In genomic region chr19:29855771-29856510, GRCh38 we compare ENCODE assay signal across 13 cellular contexts. TPM values are rescaled to one million over a fixed set of nuclear protein-coding genes. Genes with fewer than 3 reads are reported as not detected.
DNase-seq lines count a peak whose midpoint lies in the region; ATAC-seq, FAIRE-seq and TF ChIP-seq lines count a peak whose summit lies in the region.
"Had no signal": no experiment of that assay in that cellular context is flagged by ENCODE, and none has a peak within 500 bp of the region (broad histone marks: within the 10 kb centered on the region; RNA-seq: fewer than 3 reads in every experiment).

No MANE protein-coding gene starts in this region.

- H3K9me2 ChIP-seq in GM23338 (ENCODE audit: insufficient read depth), result no peaks in the 10 kb centered on the region

- peaks cover 7% of the 10 kb centered on the region for H3K4me1 Mint-ChIP-seq in GM23338
- peaks cover 10% of the 10 kb centered on the region for H3K4me1 Mint-ChIP-seq in nephron

- H3K9me3 Mint-ChIP-seq in GM23338 (no peaks in the 10 kb centered on the region), nephron (no peaks in the 10 kb centered on the region)

- H3K4me2 ChIP-seq in GM23338, result no peak overlapping the region
- no peak overlapping the region for H3K4me2 ChIP-seq in K562 (ENCODE audit: insufficient read depth, low read length)

- intact Hi-C loops in K562 (cut with micrococcal nuclease), result no loop called here

- POLR2A ChIA-PET in K562 (lab: Yijun Ruan, JAX), result no interaction called here

- no peaks in the 10 kb centered on the region for H3K79me2 ChIP-seq in GM23338 (replicated peaks; ENCODE audit: insufficient read depth)
- no peaks in the 10 kb centered on the region for H3K79me2 ChIP-seq in K562 (ENCODE audit: control insufficient read depth, insufficient read depth, low read length)

- H2AFZ ChIP-seq in GM23338 (peak overlapping the region; percentile 58), K562 (ENCODE audit: low read depth, low read length) (peak overlapping the region; percentile 58; the same call in 1 of the 2 replicates)
- H2AFZ ChIP-seq: GM23248 had no signal

- TF ChIP-seq POLR2A in K562 (conservative IDR thresholded peaks at IDR 0.05), result no peak

- TF ChIP-seq CTCF in GM23338 (conservative IDR thresholded peaks at IDR 0.05; ENCODE audit: low read depth in 2 of 2) (no peak), K562 (IDR thresholded peaks at IDR 0.05 in 2 of 3, conservative IDR thresholded peaks at IDR 0.05 in 1 of 3; ENCODE audit: insufficient read depth in 2 of 3, low read depth in 1 of 3, low read length in 3 of 3) (no peak), nephron (IDR thresholded peaks at IDR 0.05; ENCODE audit: unreplicated experiment in 3 of 3) (no peak)

- H3F3A ChIP-seq in GM23338 (replicated peaks; ENCODE audit: low read depth), result no peaks in the 10 kb centered on the region

- in situ Hi-C loops in K562 (cut with MboI), result loop anchor here (10.0 kb wide), 1 partner anchor 789 kb away; no protein-coding TSS in a partner anchor

- H3K27ac Mint-ChIP-seq in GM23338 (no peak overlapping the region), nephron (peak overlapping the region in 2 of 3 experiments; percentile 61 to 63)

- FAIRE-seq in K562 (lab: Jason Lieb, UNC), result no peak

- TF ChIP-seq EP300 in K562 (IDR thresholded peaks at IDR 0.05; ENCODE audit: low read length), result no peak

- ATAC-seq in GM23338 (no peak), K562 (no peak), HG02642 (IDR thresholded peaks at IDR 0.05; ENCODE audit: poor library complexity, unreplicated experiment) (no peak), HG03342 (IDR thresholded peaks at IDR 0.05; ENCODE audit: unreplicated experiment) (no peak)

- H3K4me3 Mint-ChIP-seq in GM23338, result no peak overlapping the region
- H3K4me3 Mint-ChIP-seq in nephron, result no peak overlapping the region

- H3K9me1 ChIP-seq in K562 (ENCODE audit: control insufficient read depth, insufficient read depth, low read length), result no peaks in the 10 kb centered on the region

- no peaks in the 10 kb centered on the region for H3K36me3 ChIP-seq in GM23338 (ENCODE audit: insufficient read depth)
- H3K36me3 ChIP-seq in K562 (ENCODE audit: control insufficient read depth, insufficient read depth, low read length), result no peaks in the 10 kb centered on the region

- no peak overlapping the region for H3K9ac ChIP-seq in K562 (ENCODE audit: insufficient read depth in 1 of 2, low read depth in 2 of 2, low read length in 2 of 2)
- H3K9ac ChIP-seq: GM23248 had no signal

- DNase-seq in Ammon's horn (ENCODE audit: low spot score) (peak; percentile 21), GM23338 (ENCODE audit: low spot score) (no peak), K562 (ENCODE audit: extremely low read depth in 1 of 4, low spot score in 3 of 4) (no peak), dedifferentiated amniotic fluid mesenchymal stem cell (ENCODE audit: extremely low spot score) (no peak), NCI-H446 treated with DMSO at 0.1 percent for 48 hours (lab: John Stamatoyannopoulos, UW) (no peak)
- DNase-seq: GM23248, MM.1S, NCI-H1105, NCI-H187 had no signal

- BruUV-seq in K562 (replicated peaks; lab: Mats Ljungman, UMichigan), result no TSS peak

- peaks cover 17% of the 10 kb centered on the region for H3K27me3 Mint-ChIP-seq in GM23338 (ENCODE audit: insufficient read depth, low read depth, poor library complexity)
- H3K27me3 Mint-ChIP-seq in nephron (ENCODE audit: low read depth), result no peaks in the 10 kb centered on the region

- H3K27me3 ChIP-seq in GM23338 (ENCODE audit: insufficient read depth), result no peaks in the 10 kb centered on the region
- H3K27me3 ChIP-seq in K562 (ENCODE audit: control insufficient read depth in 2 of 2, insufficient read depth in 2 of 2, low read length in 2 of 2), result peaks cover 0 to 2% of the 10 kb centered on the region in 2 experiments; a peak in 1 of 5 replicates

- H3K36me3 Mint-ChIP-seq in GM23338 (ENCODE audit: low read depth), result no peaks in the 10 kb centered on the region
- H3K36me3 Mint-ChIP-seq in nephron (ENCODE audit: low read depth), result no peaks in the 10 kb centered on the region

- 62% methylated on average over 19 of the region's 20 CpGs for WGBS in K562 (ENCODE audit: insufficient coverage, low coverage, missing lambda C conversion rate)

- H3K9me3 ChIP-seq in K562 (replicated peaks; ENCODE audit: control insufficient read depth, insufficient read depth, low read depth, low read length), result no peaks in the 10 kb centered on the region

- H3K27ac ChIP-seq in GM23338 (ENCODE audit: low read depth) (no peak overlapping the region), K562 (ENCODE audit: extremely low read depth, low read depth, low read length) (no peak overlapping the region)
- H3K27ac ChIP-seq: C4-2B, GM23248 had no signal

- H4K20me1 ChIP-seq in GM23338 (replicated peaks; ENCODE audit: insufficient read depth), result no peaks in the 10 kb centered on the region
- H4K20me1 ChIP-seq in K562 (replicated peaks; ENCODE audit: control insufficient read depth, insufficient read depth, low read length), result no peaks in the 10 kb centered on the region

- TF ChIP-seq RAD21 in K562 (CRISPR knock-in tag; conservative IDR thresholded peaks at IDR 0.05 in 1 of 2, IDR thresholded peaks at IDR 0.05 in 1 of 2), result no peak

- CTCF ChIA-PET in K562 (lab: Yijun Ruan, JAX; ENCODE audit: low intra/inter-chr PET ratio), result no interaction called here

- H3K4me3 ChIP-seq in GM23338 (no peak overlapping the region), K562 (no peak overlapping the region)
- H3K4me3 ChIP-seq: GM23248 had no signal

- H3K4me1 ChIP-seq in GM23338 (ENCODE audit: insufficient read depth), result no peaks in the 10 kb centered on the region; the same call in 1 of the 2 replicates
- peaks cover 9 to 18% of the 10 kb centered on the region in 2 experiments for H3K4me1 ChIP-seq in K562 (replicated peaks in 1 of 2; ENCODE audit: control insufficient read depth in 2 of 2, insufficient read depth in 2 of 2, low read length in 2 of 2)

TF ChIP-seq in GM23338, 12 proteins besides CTCF, POLR2A, EP300 and RAD21 (continues in another document):
- TF ChIP-seq EZH2phosphoT487 (IDR thresholded peaks at IDR 0.05; ENCODE audit: unreplicated experiment) (no peak), CREB1 (CRISPR knock-in tag; IDR thresholded peaks at IDR 0.05; ENCODE audit: low read depth) (no peak), EZH2 (IDR thresholded peaks at IDR 0.05; ENCODE audit: low read depth, unreplicated experiment) (no peak), NANOG (IDR thresholded peaks at IDR 0.05; ENCODE audit: borderline replicate concordance) (no peak)

TF ChIP-seq in K562, 482 proteins besides CTCF, POLR2A, EP300 and RAD21:
- TF ChIP-seq ETV5 (CRISPR knock-in tag; IDR thresholded peaks at IDR 0.05; ENCODE audit: low read depth) (no peak), HCFC1 (IDR thresholded peaks at IDR 0.05; ENCODE audit: low read depth, low read length) (no peak), TRIM24 (IDR thresholded peaks at IDR 0.05) (no peak), KAT8 (IDR thresholded peaks at IDR 0.05; ENCODE audit: low read depth) (no peak), ARHGAP35 (IDR thresholded peaks at IDR 0.05; ENCODE audit: partially characterized antibody) (no peak), ZNF445 (CRISPR knock-in tag; IDR thresholded peaks at IDR 0.05; ENCODE audit: low read depth) (no peak), BACH1 (tag; IDR thresholded peaks at IDR 0.05) (no peak), TSC22D4 (tag; IDR thresholded peaks at IDR 0.05) (no peak), PPARD (CRISPR knock-in tag; IDR thresholded peaks at IDR 0.05) (no peak), MTA1 (IDR thresholded peaks at IDR 0.05; ENCODE audit: borderline replicate concordance) (no peak), PHB2 (IDR thresholded peaks at IDR 0.05; ENCODE audit: low read depth) (no peak), TAF15 (IDR thresholded peaks at IDR 0.05; ENCODE audit: low read depth, low read length) (no peak), TEAD2 (tag; IDR thresholded peaks at IDR 0.05) (no peak), SMAD1 (IDR thresholded peaks at IDR 0.05; ENCODE audit: low read depth, low read length, partially characterized antibody) (no peak), SMAD3 (CRISPR knock-in tag; conservative IDR thresholded peaks at IDR 0.05) (no peak), ZC3H8 (IDR thresholded peaks at IDR 0.05) (no peak), ZNF76 (CRISPR knock-in tag; IDR thresholded peaks at IDR 0.05; ENCODE audit: borderline replicate concordance) (no peak)

RNA-seq across cellular contexts. Expression of gene CCNE1, which starts 44.1 kb away (rescaled TPM):
- 38.3 and 52.8 TPM in 2 replicates for total RNA-seq in GM23338 (2014; rRNA removed; shearing (Covaris generic))
- 26.1 and 31.3 TPM in 2 replicates for polyA plus RNA-seq in GM23338 (2016; fragmentation: Nextera tagmentation; extraction: Ambion mirVana)
- 22.4 and 34.8 TPM in 2 replicates for total RNA-seq in K562 (2011; cell fraction: chromatin; rRNA removed; ENCODE audit: low replicate concordance)
- total RNA-seq in K562 (2011; cell fraction: nucleolus; rRNA removed), result 21.8 and 28.7 TPM in 2 replicates
- 21.8 and 24.6 TPM in 2 replicates for total RNA-seq in K562 (2011; cell fraction: nucleoplasm; rRNA removed)
- total RNA-seq in K562 (2014; rRNA removed), result 31.6 and 34.9 TPM in 2 replicates
- total RNA-seq in K562 (2014; rRNA removed; fragmentation: Illumina TruSeq; extraction: Trizol), result 31.0 and 31.1 TPM in 2 replicates
- 31.0 and 32.8 TPM in 2 replicates for total RNA-seq in K562 (2015; rRNA removed; fragmentation: Illumina TruSeq; extraction: Trizol)
- total RNA-seq in K562 (2021), result 31.8 and 34.9 TPM in 2 replicates
- 25.3 and 31.9 TPM in 2 replicates for polyA plus RNA-seq in K562 (2011; rRNA removed)
- polyA plus RNA-seq in K562 (2011; cell fraction: cytosol; rRNA removed), result 17.4 and 26.8 TPM in 2 replicates
- 31.1 and 34.7 TPM in 2 replicates for polyA plus RNA-seq in K562 (2011; cell fraction: nucleus; rRNA removed)
- 17.8 and 24.6 TPM in 2 replicates for polyA plus RNA-seq in K562 (2012)
- polyA plus RNA-seq in K562 (2014; fragmentation: Illumina TruSeq; extraction: Trizol), result 40.5 and 41.0 TPM in 2 replicates
- 1 to 10 TPM; 6.2 to 9.8 TPM for polyA plus RNA-seq in K562 (2014; fragmentation: Nextera tagmentation; extraction: Ambion mirVana)
- 32.5 and 38.1 TPM in 2 replicates for polyA plus RNA-seq in K562 (2014; rRNA removed)
- polyA minus RNA-seq in K562 (2011; rRNA and poly(A)+ RNA removed), result 21.7 and 24.9 TPM in 2 replicates
- polyA minus RNA-seq in K562 (2011; cell fraction: cytosol; rRNA and poly(A)+ RNA removed), result 6.5 and 13.8 TPM in 2 replicates
- polyA minus RNA-seq in K562 (2011; cell fraction: nucleus; rRNA and poly(A)+ RNA removed), result 16.0 and 17.8 TPM in 2 replicates
